Comparison of ENCODE assay signal across 14 cellular contexts in genomic region chr7:5217851-5218331, GRCh38.
A peak's percentile ranks its signal among the peaks of the same experiment; 100 is the strongest.
DNase-seq lines count a peak whose midpoint lies in the region; ATAC-seq and TF ChIP-seq lines count a peak whose summit lies in the region.
"Had no signal": no experiment of that assay in that cellular context is flagged by ENCODE, and none has a peak within 500 bp of the region (broad histone marks: within the 10 kb centered on the region; RNA-seq: fewer than 3 reads in every experiment).

No MANE protein-coding gene starts in this region.

- peaks cover 76% of the 10 kb centered on the region for H3K36me3 Mint-ChIP-seq in stimulated activated memory B cell treated with anti-CD40 and anti-IgM and Interleukin-4, amounts not matched to agents 10 μg/mL and 1 μg/mL and 100 μg/mL, for 72 hours

- ATAC-seq in GM21723 (IDR thresholded peaks at IDR 0.05; ENCODE audit: unreplicated experiment): peak; percentile 31
- ATAC-seq in stimulated activated memory B cell treated with anti-CD40 and anti-IgM and Interleukin-4, amounts not matched to agents 10 μg/mL and 1 μg/mL and 100 μg/mL, for 72 hours: peak; percentile 74

- TF ChIP-seq CTCF in HL-60 (IDR thresholded peaks at IDR 0.05; ENCODE audit: insufficient read depth, low read length): no peak

- H3K27me3 ChIP-seq in HL-60 (ENCODE audit: insufficient read depth, poor library complexity, severe bottlenecking): no peaks in the 10 kb centered on the region
- H3K27me3 ChIP-seq: testis had no signal

- H3K27ac ChIP-seq in HL-60 (replicated peaks): peak overlapping the region; percentile 50
- H3K27ac ChIP-seq: GM23248, testis had no signal

- H3K27me3 Mint-ChIP-seq in stimulated activated memory B cell treated with anti-CD40 and anti-IgM and Interleukin-4, amounts not matched to agents 10 μg/mL and 1 μg/mL and 100 μg/mL, for 72 hours: no peaks in the 10 kb centered on the region

- peaks cover 46% of the 10 kb centered on the region for H3K4me1 Mint-ChIP-seq in stimulated activated memory B cell treated with anti-CD40 and anti-IgM and Interleukin-4, amounts not matched to agents 10 μg/mL and 1 μg/mL and 100 μg/mL, for 72 hours
- H3K4me1 Mint-ChIP-seq: nephron had no signal

- H3K4me3 Mint-ChIP-seq in stimulated activated memory B cell treated with anti-CD40 and anti-IgM and Interleukin-4, amounts not matched to agents 10 μg/mL and 1 μg/mL and 100 μg/mL, for 72 hours: peak overlapping the region; percentile 53
- H3K4me3 Mint-ChIP-seq: nephron had no signal

- no peak overlapping the region for H3K4me3 ChIP-seq in HL-60 (replicated peaks; ENCODE audit: insufficient read depth, low read length)
- H3K4me3 ChIP-seq: GM23248, testis had no signal

- no peaks in the 10 kb centered on the region for H3K9me3 Mint-ChIP-seq in stimulated activated memory B cell treated with anti-CD40 and anti-IgM and Interleukin-4, amounts not matched to agents 10 μg/mL and 1 μg/mL and 100 μg/mL, for 72 hours
- H3K9me3 Mint-ChIP-seq: nephron had no signal

- peak overlapping the region; percentile 83 for H3K27ac Mint-ChIP-seq in stimulated activated memory B cell treated with anti-CD40 and anti-IgM and Interleukin-4, amounts not matched to agents 10 μg/mL and 1 μg/mL and 100 μg/mL, for 72 hours
- H3K27ac Mint-ChIP-seq: nephron had no signal

- DNase-seq in SIG-M5 treated with dmso at 0.1 percent for 504 hours (lab: John Stamatoyannopoulos, UW; ENCODE audit: unreplicated experiment) (peak; percentile 57), SIG-M5 (lab: John Stamatoyannopoulos, UW) (no peak), HL-60 (ENCODE audit: low read depth in 1 of 2, low spot score in 1 of 2) (peak in 1 of 2 experiments; percentile 31), NCI-H187 treated with DMSO at 0.1 percent for 48 hours (lab: John Stamatoyannopoulos, UW) (no peak), NCI-H2196 (lab: John Stamatoyannopoulos, UW; ENCODE audit: unreplicated experiment) (no peak), kidney tubule cell (ENCODE audit: low spot score) (no peak)
- DNase-seq: activated CD8-positive, alpha-beta memory T cell treated with anti-CD3 and anti-CD28 coated beads for 24 hours; EL; GM23248; SK-N-SH; testis had no signal
